ENCODE assay signal across 19 cellular contexts in genomic region chr1:22408180-22408579, GRCh38.
"Had no signal": no experiment of that assay in that cellular context is flagged by ENCODE, and none has a peak within 500 bp of the region (broad histone marks: within the 10 kb centered on the region; RNA-seq: fewer than 3 reads in every experiment).

No MANE protein-coding gene starts in this region.

- H3K4me1 ChIP-seq: tibial nerve had no signal

- H3K9me3 Mint-ChIP-seq: activated CD4-positive, alpha-beta memory T cell treated with anti-CD3 and anti-CD28 coated beads for 36 hours; activated naive CD8-positive, alpha-beta T cell treated with anti-CD3 and anti-CD28 coated beads for 36 hours; effector memory CD8-positive, alpha-beta T cell; natural killer cell treated with Interleukin-12 subunit alpha and Interleukin-12 subunit beta and Interleukin-15 and Interleukin-18, amount 100 ng/mL, for 72 hours; stimulated activated naive CD8-positive, alpha-beta T cell treated with anti-CD3 and anti-CD28 coated beads, Interleukin-15, Interleukin-2, amounts not matched to agents 100 ng/mL and 50 ng/mL, for 24 hours; T-helper 2 cell treated with Interferon-gamma antibody and Interleukin-4, amounts not matched to agents 5 μg/mL and 100 μg/mL, for 36 hours had no signal

- H3K4me3 Mint-ChIP-seq: activated CD4-positive, alpha-beta memory T cell treated with anti-CD3 and anti-CD28 coated beads for 36 hours; activated CD4-positive, alpha-beta T cell treated with anti-CD3 and anti-CD28 coated beads for 36 hours; activated naive CD8-positive, alpha-beta T cell treated with anti-CD3 and anti-CD28 coated beads for 36 hours; effector memory CD8-positive, alpha-beta T cell; natural killer cell treated with Interleukin-12 subunit alpha and Interleukin-12 subunit beta and Interleukin-15 and Interleukin-18, amount 100 ng/mL, for 72 hours; stimulated activated naive CD8-positive, alpha-beta T cell treated with anti-CD3 and anti-CD28 coated beads, Interleukin-15, Interleukin-2, amounts not matched to agents 100 ng/mL and 50 ng/mL, for 24 hours; T-helper 2 cell treated with Interferon-gamma antibody and Interleukin-4, amounts not matched to agents 5 μg/mL and 100 μg/mL, for 36 hours; WTC11 had no signal

- H3K27ac Mint-ChIP-seq: activated CD4-positive, alpha-beta memory T cell treated with anti-CD3 and anti-CD28 coated beads for 36 hours; activated CD4-positive, alpha-beta T cell treated with anti-CD3 and anti-CD28 coated beads for 36 hours; activated naive CD8-positive, alpha-beta T cell treated with anti-CD3 and anti-CD28 coated beads for 36 hours; effector memory CD8-positive, alpha-beta T cell; natural killer cell treated with Interleukin-12 subunit alpha and Interleukin-12 subunit beta and Interleukin-15 and Interleukin-18, amount 100 ng/mL, for 72 hours; stimulated activated naive CD8-positive, alpha-beta T cell treated with anti-CD3 and anti-CD28 coated beads, Interleukin-15, Interleukin-2, amounts not matched to agents 100 ng/mL and 50 ng/mL, for 24 hours; T-helper 2 cell treated with Interferon-gamma antibody and Interleukin-4, amounts not matched to agents 5 μg/mL and 100 μg/mL, for 36 hours; WTC11 had no signal

- H3K36me3 Mint-ChIP-seq: activated CD4-positive, alpha-beta memory T cell treated with anti-CD3 and anti-CD28 coated beads for 36 hours; activated naive CD8-positive, alpha-beta T cell treated with anti-CD3 and anti-CD28 coated beads for 36 hours; natural killer cell treated with Interleukin-12 subunit alpha and Interleukin-12 subunit beta and Interleukin-15 and Interleukin-18, amount 100 ng/mL, for 72 hours; WTC11 had no signal

- H3K9me3 ChIP-seq: lower lobe of right lung, tibial nerve had no signal

- H3K36me3 ChIP-seq: cardiac muscle cell, lower lobe of right lung, tibial nerve had no signal

- H3K27ac ChIP-seq: cardiac muscle cell, lower lobe of right lung, tibial nerve had no signal

- H3K4me3 ChIP-seq: cardiac muscle cell, lower lobe of right lung, tibial nerve had no signal

- H3K4me1 Mint-ChIP-seq: activated CD4-positive, alpha-beta T cell treated with anti-CD3 and anti-CD28 coated beads for 36 hours; activated naive CD8-positive, alpha-beta T cell treated with anti-CD3 and anti-CD28 coated beads for 36 hours had no signal

- DNase-seq: activated CD4-positive, alpha-beta memory T cell treated with anti-CD3 and anti-CD28 coated beads for 36 hours; activated CD4-positive, alpha-beta T cell treated with anti-CD3 and anti-CD28 coated beads for 36 hours; activated naive CD4-positive, alpha-beta T cell; activated naive CD8-positive, alpha-beta T cell treated with anti-CD3 and anti-CD28 coated beads for 36 hours; activated T-cell treated with anti-CD3 and anti-CD28 coated beads for 4 hours; amniotic stem cell; effector memory CD8-positive, alpha-beta T cell; left cardiac atrium; lower lobe of right lung; occipital lobe; retina; stimulated activated CD4-positive, alpha-beta T cell treated with anti-CD3 and anti-CD28 coated beads, Interleukin-12 subunit alpha, Interleukin-12 subunit beta, amount 100 ng/mL, for 4 hours; stimulated activated CD4-positive, alpha-beta T cell treated with anti-CD3 and anti-CD28 coated beads, Interleukin-1b, Interleukin-23, amount 100 ng/mL, for 48 hours had no signal

- ATAC-seq: activated CD4-positive, alpha-beta T cell treated with anti-CD3 and anti-CD28 coated beads for 36 hours; effector memory CD8-positive, alpha-beta T cell; left cardiac atrium; lower lobe of right lung; natural killer cell treated with Interleukin-12 subunit alpha and Interleukin-12 subunit beta and Interleukin-15 and Interleukin-18, amount 100 ng/mL, for 72 hours; WTC11 had no signal
